ENCODE assay signal across 21 cellular contexts in the genomic region with DNA sequence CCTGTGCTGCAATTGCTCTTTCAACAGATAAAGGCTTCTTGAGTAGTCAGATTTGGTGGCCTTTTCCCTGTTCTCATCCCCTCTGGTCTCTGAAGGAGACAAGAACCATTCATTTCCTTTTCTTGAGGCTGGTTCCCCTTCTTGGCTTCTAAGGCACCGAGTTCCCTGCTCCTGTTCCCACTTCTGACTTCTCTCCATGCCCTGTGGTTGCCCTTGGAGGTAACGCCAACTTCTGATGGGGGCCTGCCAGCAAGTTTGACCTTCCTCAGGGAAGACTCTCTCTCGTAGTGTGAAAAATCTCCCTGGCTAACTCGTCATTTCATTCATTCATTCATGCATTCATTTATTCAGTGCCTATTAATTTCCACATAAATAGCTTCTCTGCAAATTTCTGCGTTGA.
"Had no signal": no experiment of that assay in that cellular context is flagged by ENCODE, and none has a peak within 500 bp of the region (broad histone marks: within the 10 kb centered on the region; RNA-seq: fewer than 3 reads in every experiment).

No MANE protein-coding gene starts in this region.

- H3K27me3 ChIP-seq: MG63, SJSA1 had no signal

- DNase-seq: IMR-90, Karpas-422, KG1, MG63, NCI-H1092, NCI-H1105 treated with DMSO at 0.1 percent for 48 hours, NCI-H1417 treated with DMSO at 0.1 percent for 48 hours, NCI-H146, NCI-H187 treated with DMSO at 0.1 percent for 48 hours, NCI-H2029 treated with DMSO at 0.1 percent for 48 hours, NCI-H2171 treated with DMSO at 0.1 percent for 48 hours, NCI-H345, NCI-H446 treated with DMSO at 0.1 percent for 48 hours, NCI-H510A treated with DMSO at 0.1 percent for 48 hours, NCI-H526, NCI-H748 treated with DMSO at 0.1 percent for 48 hours, RPMI8226, SIG-M5 had no signal

- H3K4me3 ChIP-seq: MG63, SJSA1, SK-N-MC had no signal

- H3K9me3 ChIP-seq: MG63, SJSA1 had no signal

- ATAC-seq: HepG2 had no signal

- H3K4me1 ChIP-seq: SJSA1 had no signal

- H3K36me3 ChIP-seq: MG63, SJSA1 had no signal

- H3K27ac ChIP-seq: SJSA1, SK-N-MC had no signal
